14 cellular contexts compared by ENCODE assay signal in genomic region chr6:42791706-42792320, GRCh38. TPM values are rescaled to one million over a fixed set of nuclear protein-coding genes. Genes with fewer than 3 reads are reported as not detected.
DNase-seq lines count a peak whose midpoint lies in the region; ATAC-seq and TF ChIP-seq lines count a peak whose summit lies in the region.
"Had no signal": no experiment of that assay in that cellular context is flagged by ENCODE, and none has a peak within 500 bp of the region (broad histone marks: within the 10 kb centered on the region; RNA-seq: fewer than 3 reads in every experiment).

No MANE protein-coding gene starts in this region.

- H3K9me3 Mint-ChIP-seq in activated naive CD8-positive, alpha-beta T cell (ENCODE audit: low read depth) = no peaks in the 10 kb centered on the region
- H3K9me3 Mint-ChIP-seq in activated naive CD8-positive, alpha-beta T cell treated with anti-CD3 and anti-CD28 coated beads for 36 hours = peaks cover 4% of the 10 kb centered on the region
- H3K9me3 Mint-ChIP-seq: activated naive CD4-positive, alpha-beta T cell treated with anti-CD3 and anti-CD28 coated beads, Interleukin-2, amount 50 U/mL, for 24 hours; memory B cell had no signal

- peaks cover 2% of the 10 kb centered on the region for H3K79me1 ChIP-seq in neuronal stem cell (ENCODE audit: low read depth, low read length)

- H3K4me2 ChIP-seq in neuronal stem cell (ENCODE audit: insufficient read depth, low read length, poor library complexity, severe bottlenecking) = no peak overlapping the region

- WGBS in gastroesophageal sphincter (ENCODE audit: low coverage in 1 of 2), 2 donors = 94 to 95% methylated on average over 2 to 3 of the region's 3 CpGs
- 88 to 93% methylated on average over 3 of the region's 3 CpGs for WGBS in upper lobe of left lung, 2 donors
- no CpG with 5 or more reads among the region's 3 CpGs for WGBS in neuronal stem cell (ENCODE audit: extremely low coverage in 2 of 2, insufficient read length in 2 of 2, insufficient replicate concordance in 1 of 2), 2 donors

- peaks cover 38% of the 10 kb centered on the region for H3K4me1 Mint-ChIP-seq in activated naive CD8-positive, alpha-beta T cell (ENCODE audit: low read depth)
- peaks cover 30% of the 10 kb centered on the region for H3K4me1 Mint-ChIP-seq in activated naive CD8-positive, alpha-beta T cell treated with anti-CD3 and anti-CD28 coated beads for 36 hours

- no peak overlapping the region for H3K23ac ChIP-seq in neuronal stem cell (ENCODE audit: low read depth, low read length, poor library complexity)

- H3K14ac ChIP-seq in neuronal stem cell (ENCODE audit: low read length) = no peak overlapping the region

- no peak overlapping the region for H2AK5ac ChIP-seq in neuronal stem cell (ENCODE audit: low read depth, low read length)

- no peak overlapping the region for H2BK12ac ChIP-seq in neuronal stem cell (ENCODE audit: low read length)

- no peak overlapping the region for H2BK15ac ChIP-seq in neuronal stem cell (ENCODE audit: low read length)

- H2BK5ac ChIP-seq in neuronal stem cell (ENCODE audit: low read length) = no peak overlapping the region

- BruUV-seq in Panc1 (replicated peaks; lab: Mats Ljungman, UMichigan) = no TSS peak

- H3K27ac Mint-ChIP-seq in activated naive CD8-positive, alpha-beta T cell = peak overlapping the region; percentile 77
- H3K27ac Mint-ChIP-seq in activated naive CD8-positive, alpha-beta T cell treated with anti-CD3 and anti-CD28 coated beads for 36 hours = no peak overlapping the region

- POLR2A ChIA-PET in Panc1 (lab: Charles Lee) = no interaction called here

- H2BK120ac ChIP-seq in neuronal stem cell (ENCODE audit: low read depth, low read length) = no peak overlapping the region

- H3K27ac ChIP-seq in Panc1 (ENCODE audit: low read length) (no peak overlapping the region), gastroesophageal sphincter (peak overlapping the region in 3 of 4 donors; percentile 44 to 98 (median 55)), upper lobe of left lung (peak overlapping the region in 3 of 4 donors; percentile 9 to 57 (median 11)), neuronal stem cell (replicated peaks; ENCODE audit: low read length) (no peak overlapping the region)

- H3K9ac ChIP-seq in neuronal stem cell (ENCODE audit: low read depth, low read length, poor library complexity) = no peak overlapping the region

- in situ Hi-C loops in Panc1 (cut with HindIII; ENCODE audit: low pct_unique_long_range_greater_than_20kb, low sequenced_read_pairs) = no loop called here

- H4K91ac ChIP-seq in neuronal stem cell (ENCODE audit: low read depth, low read length, poor library complexity) = no peak overlapping the region

- no peak overlapping the region for H3K4me3 ChIP-seq in Panc1 (ENCODE audit: low read depth in 2 of 2, low read length in 2 of 2)
- H3K4me3 ChIP-seq in gastroesophageal sphincter = no peak overlapping the region
- no peak overlapping the region for H3K4me3 ChIP-seq in upper lobe of left lung
- H3K4me3 ChIP-seq in neuronal stem cell (ENCODE audit: low read length in 2 of 2) = no peak overlapping the region
- H3K4me3 ChIP-seq: heart left ventricle, thyroid gland had no signal

- no peak overlapping the region for H3K18ac ChIP-seq in neuronal stem cell (ENCODE audit: low read length)

- H3K4me1 ChIP-seq in Panc1 (ENCODE audit: control insufficient read depth, insufficient read depth, low read length) (peaks cover 12% of the 10 kb centered on the region; the same call in 1 of the 2 replicates), gastroesophageal sphincter (peaks cover 4 to 60% (median 36%) of the 10 kb centered on the region in 3 donors), upper lobe of left lung (peaks cover 19 to 46% (median 40%) of the 10 kb centered on the region in 4 donors), neuronal stem cell (ENCODE audit: control insufficient read depth in 2 of 2, insufficient read depth in 1 of 2, low read depth in 1 of 2, low read length in 2 of 2) (peaks cover 0 to 7% of the 10 kb centered on the region in 2 donors)

- H4K8ac ChIP-seq in neuronal stem cell (ENCODE audit: low read depth, low read length) = no peak overlapping the region

- TF ChIP-seq EP300 in gastroesophageal sphincter (IDR thresholded peaks at IDR 0.05) (no peak), upper lobe of left lung (IDR thresholded peaks at IDR 0.05) (no peak)

- H3K36me3 ChIP-seq in Panc1 (ENCODE audit: control insufficient read depth, insufficient read depth, low read length) (no peaks in the 10 kb centered on the region), gastroesophageal sphincter (no peaks in the 10 kb centered on the region), upper lobe of left lung (no peaks in the 10 kb centered on the region), neuronal stem cell (replicated peaks in 1 of 2; ENCODE audit: control insufficient read depth in 2 of 2, insufficient read depth in 2 of 2, low read length in 2 of 2) (peaks cover 0 to 12% of the 10 kb centered on the region in 2 donors)
- H3K36me3 ChIP-seq: thyroid gland had no signal

- CTCF ChIA-PET in Panc1 (lab: Charles Lee) = no interaction called here

- no peak overlapping the region for H3K4me3 Mint-ChIP-seq in activated naive CD8-positive, alpha-beta T cell
- H3K4me3 Mint-ChIP-seq in activated naive CD8-positive, alpha-beta T cell treated with anti-CD3 and anti-CD28 coated beads for 36 hours = no peak overlapping the region
- H3K4me3 Mint-ChIP-seq: activated naive CD4-positive, alpha-beta T cell treated with anti-CD3 and anti-CD28 coated beads, Interleukin-2, amount 50 U/mL, for 24 hours; memory B cell had no signal

- no peaks in the 10 kb centered on the region for H3K27me3 Mint-ChIP-seq in activated naive CD8-positive, alpha-beta T cell
- H3K27me3 Mint-ChIP-seq in activated naive CD8-positive, alpha-beta T cell treated with anti-CD3 and anti-CD28 coated beads for 36 hours = no peaks in the 10 kb centered on the region
- H3K27me3 Mint-ChIP-seq: activated naive CD4-positive, alpha-beta T cell treated with anti-CD3 and anti-CD28 coated beads, Interleukin-2, amount 50 U/mL, for 24 hours; memory B cell had no signal

- peaks cover 9% of the 10 kb centered on the region for H3K36me3 Mint-ChIP-seq in activated naive CD8-positive, alpha-beta T cell
- peaks cover 21% of the 10 kb centered on the region for H3K36me3 Mint-ChIP-seq in activated naive CD8-positive, alpha-beta T cell treated with anti-CD3 and anti-CD28 coated beads for 36 hours

- H3K9me3 ChIP-seq in Panc1 (ENCODE audit: control insufficient read depth, insufficient read depth, low read depth, low read length) (no peaks in the 10 kb centered on the region), gastroesophageal sphincter (no peaks in the 10 kb centered on the region), upper lobe of left lung (no peaks in the 10 kb centered on the region), neuronal stem cell (replicated peaks in 1 of 2; ENCODE audit: control insufficient read depth in 2 of 2, insufficient read depth in 1 of 2, low read depth in 1 of 2, low read length in 2 of 2) (no peaks in the 10 kb centered on the region)
- H3K9me3 ChIP-seq: heart left ventricle, thyroid gland had no signal

- intact Hi-C loops in Panc1 (cut with micrococcal nuclease; ENCODE audit: unreplicated experiment) = no loop called here

- H2AFZ ChIP-seq in neuronal stem cell (ENCODE audit: low read length) = no peak overlapping the region

- TF ChIP-seq CTCF in Panc1 (IDR thresholded peaks at IDR 0.05) = no peak
- no peak for TF ChIP-seq CTCF in gastroesophageal sphincter (IDR thresholded peaks at IDR 0.05)
- no peak for TF ChIP-seq CTCF in upper lobe of left lung (IDR thresholded peaks at IDR 0.05)

- peak; percentile 54 for ATAC-seq in Panc1
- peak; percentile 70 for ATAC-seq in gastroesophageal sphincter
- no peak for ATAC-seq in upper lobe of left lung (ENCODE audit: low FRiP score in 2 of 2)
- ATAC-seq in GM21717 (IDR thresholded peaks at IDR 0.05; ENCODE audit: unreplicated experiment) = no peak
- no peak for ATAC-seq in stimulated activated naive CD8-positive, alpha-beta T cell treated with anti-CD3 and anti-CD28 coated beads, Interleukin-15, Interleukin-2, amounts not matched to agents 100 U/mL and 50 U/mL, for 24 hours

- no peak for DNase-seq in activated naive CD8-positive, alpha-beta T cell treated with anti-CD3 and anti-CD28 coated beads for 36 hours
- DNase-seq in Panc1 (ENCODE audit: low read depth, low spot score) (no peak), upper lobe of left lung (no peak), neuronal stem cell (ENCODE audit: low spot score) (no peak)
- DNase-seq in stimulated activated naive CD8-positive, alpha-beta T cell treated with anti-CD3 and anti-CD28 coated beads, Interleukin-15, Interleukin-2, amounts not matched to agents 100 U/mL and 50 U/mL, for 24 hours = no peak
- DNase-seq: activated CD4-positive, alpha-beta T cell treated with anti-CD3 and anti-CD28 coated beads, Interleukin-2, amount 50 U/mL, for 48 hours; AML-193; heart left ventricle; thyroid gland had no signal

- H3K4ac ChIP-seq in neuronal stem cell (ENCODE audit: low read length) = no peak overlapping the region

- TF ChIP-seq POLR2A in gastroesophageal sphincter (IDR thresholded peaks at IDR 0.05) = no peak
- TF ChIP-seq POLR2A in upper lobe of left lung (IDR thresholded peaks at IDR 0.05) = no peak

- no peaks in the 10 kb centered on the region for H3K27me3 ChIP-seq in Panc1 (ENCODE audit: control insufficient read depth, insufficient read depth, low read length)
- H3K27me3 ChIP-seq in gastroesophageal sphincter = no peaks in the 10 kb centered on the region
- H3K27me3 ChIP-seq in upper lobe of left lung = no peaks in the 10 kb centered on the region
- H3K27me3 ChIP-seq in neuronal stem cell (ENCODE audit: control insufficient read depth in 3 of 3, insufficient read depth in 3 of 3, low read depth in 1 of 3, low read length in 3 of 3) = no peaks in the 10 kb centered on the region
- H3K27me3 ChIP-seq: heart left ventricle, thyroid gland had no signal

RNA-seq across cellular contexts. Expression of gene BICRAL, which starts 10.0 kb away (rescaled TPM):
- 10 to 100 TPM; 10.6 to 10.7 TPM for total RNA-seq in activated naive CD8-positive, alpha-beta T cell treated with anti-CD3 and anti-CD28 coated beads for 36 hours
- total RNA-seq in Panc1 (2021; ENCODE audit: unreplicated experiment) (12.9 TPM), gastroesophageal sphincter (10 to 100 TPM; 13.9 to 28.5 (median 23.2) TPM), upper lobe of left lung (10 to 100 TPM; 11.1 to 23.8 (median 14.9) TPM)
- 6.6 TPM for polyA plus RNA-seq in Panc1 (2012; ENCODE audit: insufficient read length)
- polyA plus RNA-seq in neuronal stem cell (2013, experiment 1 of 2) = 5.0 TPM
- polyA plus RNA-seq in neuronal stem cell (2013, experiment 2 of 2) = 4.7 TPM

RNA-seq across cellular contexts. Expression of gene TBCC, which starts 45.9 kb away (rescaled TPM):
- 10 to 100 TPM; 16.8 to 18.3 TPM for total RNA-seq in activated naive CD8-positive, alpha-beta T cell treated with anti-CD3 and anti-CD28 coated beads for 36 hours
- total RNA-seq in Panc1 (2021; ENCODE audit: unreplicated experiment) (25.7 TPM), gastroesophageal sphincter (10 to 100 TPM; 32.0 to 44.2 (median 37.4) TPM), upper lobe of left lung (10 to 100 TPM; 14.3 to 34.7 (median 24.2) TPM)
- polyA plus RNA-seq in Panc1 (2012; ENCODE audit: insufficient read length) = 20.6 TPM
- 17.4 TPM for polyA plus RNA-seq in neuronal stem cell (2013, experiment 1 of 2)
- 17.3 TPM for polyA plus RNA-seq in neuronal stem cell (2013, experiment 2 of 2)

Comparison
In these comparisons a context has a peak if more than half of its experiments do, and no peak if none do; other contexts are left out.
1. ATAC-seq: peak in Panc1 (single experiment) and gastroesophageal sphincter (single experiment); none in upper lobe of left lung (0 of 2), GM21717 (single experiment) and stimulated activated naive CD8-positive, alpha-beta T cell treated with anti-CD3 and anti-CD28 coated beads, Interleukin-15, Interleukin-2, amounts not matched to agents 100 U/mL and 50 U/mL, for 24 hours (single experiment).
2. H3K27ac ChIP-seq: peak in gastroesophageal sphincter (3 of 4) and upper lobe of left lung (3 of 4); none in Panc1 (single experiment) and neuronal stem cell (single experiment).